1 cellular context compared by ENCODE assay signal in genomic region chr10:98321203-98321780, GRCh38.
TF ChIP-seq lines count a peak whose summit lies in the region.

No MANE protein-coding gene starts in this region.

TF ChIP-seq in H1, 55 proteins besides CTCF, POLR2A, EP300 and RAD21:
- TF ChIP-seq EZH2 (IDR thresholded peaks at IDR 0.05; ENCODE audit: low read depth, low read length, severe bottlenecking) (no peak), ATF3 (IDR thresholded peaks at IDR 0.05; ENCODE audit: insufficient read depth, low read depth, low read length) (no peak), SRF (IDR thresholded peaks at IDR 0.05; ENCODE audit: low read depth, low read length) (no peak), SIN3A (conservative IDR thresholded peaks at IDR 0.05 in 1 of 2, IDR thresholded peaks at IDR 0.05 in 1 of 2; ENCODE audit: low read depth in 1 of 2, low read length in 2 of 2) (0 out of 4 replicates have a peak, but pooled peaks of 1 of the 2 experiments have one; percentile 35), KDM5A (IDR thresholded peaks at IDR 0.05; ENCODE audit: low read length) (no peak), TBP (IDR thresholded peaks at IDR 0.05; ENCODE audit: low read depth, low read length) (no peak), SIRT6 (IDR thresholded peaks at IDR 0.05; ENCODE audit: low read length) (no peak), SP1 (IDR thresholded peaks at IDR 0.05; ENCODE audit: low read depth, low read length) (no peak)
